Comparison of ENCODE assay signal across 3 cellular contexts in genomic region chr17:47720196-47720595, GRCh38.
TF ChIP-seq lines count a peak whose summit lies in the region.

No MANE protein-coding gene starts in this region.

TF ChIP-seq in SK-N-SH, 30 proteins besides CTCF, POLR2A, EP300 and RAD21:
- no peak for TF ChIP-seq MEF2A (IDR thresholded peaks at IDR 0.05; ENCODE audit: borderline replicate concordance, low read depth)
- no peak for TF ChIP-seq PBX3 (IDR thresholded peaks at IDR 0.05)
- no peak for TF ChIP-seq EZH2phosphoT487 (IDR thresholded peaks at IDR 0.05; ENCODE audit: borderline replicate concordance, low read depth)
- TF ChIP-seq, protein P1, sequence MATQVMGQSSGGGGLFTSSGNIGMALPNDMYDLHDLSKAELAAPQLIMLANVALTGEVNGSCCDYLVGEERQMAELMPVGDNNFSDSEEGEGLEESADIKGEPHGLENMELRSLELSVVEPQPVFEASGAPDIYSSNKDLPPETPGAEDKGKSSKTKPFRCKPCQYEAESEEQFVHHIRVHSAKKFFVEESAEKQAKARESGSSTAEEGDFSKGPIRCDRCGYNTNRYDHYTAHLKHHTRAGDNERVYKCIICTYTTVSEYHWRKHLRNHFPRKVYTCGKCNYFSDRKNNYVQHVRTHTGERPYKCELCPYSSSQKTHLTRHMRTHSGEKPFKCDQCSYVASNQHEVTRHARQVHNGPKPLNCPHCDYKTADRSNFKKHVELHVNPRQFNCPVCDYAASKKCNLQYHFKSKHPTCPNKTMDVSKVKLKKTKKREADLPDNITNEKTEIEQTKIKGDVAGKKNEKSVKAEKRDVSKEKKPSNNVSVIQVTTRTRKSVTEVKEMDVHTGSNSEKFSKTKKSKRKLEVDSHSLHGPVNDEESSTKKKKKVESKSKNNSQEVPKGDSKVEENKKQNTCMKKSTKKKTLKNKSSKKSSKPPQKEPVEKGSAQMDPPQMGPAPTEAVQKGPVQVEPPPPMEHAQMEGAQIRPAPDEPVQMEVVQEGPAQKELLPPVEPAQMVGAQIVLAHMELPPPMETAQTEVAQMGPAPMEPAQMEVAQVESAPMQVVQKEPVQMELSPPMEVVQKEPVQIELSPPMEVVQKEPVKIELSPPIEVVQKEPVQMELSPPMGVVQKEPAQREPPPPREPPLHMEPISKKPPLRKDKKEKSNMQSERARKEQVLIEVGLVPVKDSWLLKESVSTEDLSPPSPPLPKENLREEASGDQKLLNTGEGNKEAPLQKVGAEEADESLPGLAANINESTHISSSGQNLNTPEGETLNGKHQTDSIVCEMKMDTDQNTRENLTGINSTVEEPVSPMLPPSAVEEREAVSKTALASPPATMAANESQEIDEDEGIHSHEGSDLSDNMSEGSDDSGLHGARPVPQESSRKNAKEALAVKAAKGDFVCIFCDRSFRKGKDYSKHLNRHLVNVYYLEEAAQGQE (IDR thresholded peaks at IDR 0.05; ENCODE audit: low read depth, low read length) = no peak

TF ChIP-seq in SK-N-SH treated with all-trans-retinoic acid at 6 μM for 48 hours, 23 proteins besides CTCF, POLR2A, EP300 and RAD21:
- no peak for TF ChIP-seq RARB (CRISPR knock-in tag; IDR thresholded peaks at IDR 0.05)
- TF ChIP-seq SNAI2 (CRISPR knock-in tag; IDR thresholded peaks at IDR 0.05) = no peak
- no peak for TF ChIP-seq CSDC2 (CRISPR knock-in tag; IDR thresholded peaks at IDR 0.05)
- TF ChIP-seq, protein P2, sequence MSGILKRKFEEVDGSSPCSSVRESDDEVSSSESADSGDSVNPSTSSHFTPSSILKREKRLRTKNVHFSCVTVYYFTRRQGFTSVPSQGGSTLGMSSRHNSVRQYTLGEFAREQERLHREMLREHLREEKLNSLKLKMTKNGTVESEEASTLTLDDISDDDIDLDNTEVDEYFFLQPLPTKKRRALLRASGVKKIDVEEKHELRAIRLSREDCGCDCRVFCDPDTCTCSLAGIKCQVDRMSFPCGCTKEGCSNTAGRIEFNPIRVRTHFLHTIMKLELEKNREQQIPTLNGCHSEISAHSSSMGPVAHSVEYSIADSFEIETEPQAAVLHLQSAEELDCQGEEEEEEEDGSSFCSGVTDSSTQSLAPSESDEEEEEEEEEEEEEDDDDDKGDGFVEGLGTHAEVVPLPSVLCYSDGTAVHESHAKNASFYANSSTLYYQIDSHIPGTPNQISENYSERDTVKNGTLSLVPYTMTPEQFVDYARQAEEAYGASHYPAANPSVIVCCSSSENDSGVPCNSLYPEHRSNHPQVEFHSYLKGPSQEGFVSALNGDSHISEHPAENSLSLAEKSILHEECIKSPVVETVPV (CRISPR knock-in tag; IDR thresholded peaks at IDR 0.05) = no peak
- TF ChIP-seq ZC3H10 (CRISPR knock-in tag; IDR thresholded peaks at IDR 0.05) = no peak
- TF ChIP-seq ZNF8 (CRISPR knock-in tag; IDR thresholded peaks at IDR 0.05) = no peak
- TF ChIP-seq ISL1 (CRISPR knock-in tag; IDR thresholded peaks at IDR 0.05) = no peak
- TF ChIP-seq GLIS3 (CRISPR knock-in tag; IDR thresholded peaks at IDR 0.05) = no peak
- no peak for TF ChIP-seq ZFP30 (CRISPR knock-in tag; IDR thresholded peaks at IDR 0.05)
- TF ChIP-seq ARNTL (CRISPR knock-in tag; IDR thresholded peaks at IDR 0.05; ENCODE audit: borderline replicate concordance, low read depth) = no peak
- no peak for TF ChIP-seq ESRRG (CRISPR knock-in tag; IDR thresholded peaks at IDR 0.05)

TF ChIP-seq in GM23338, 12 proteins besides CTCF, POLR2A, EP300 and RAD21:
- no peak for TF ChIP-seq CREB1 (CRISPR knock-in tag; IDR thresholded peaks at IDR 0.05; ENCODE audit: low read depth)
- TF ChIP-seq, protein P3, sequence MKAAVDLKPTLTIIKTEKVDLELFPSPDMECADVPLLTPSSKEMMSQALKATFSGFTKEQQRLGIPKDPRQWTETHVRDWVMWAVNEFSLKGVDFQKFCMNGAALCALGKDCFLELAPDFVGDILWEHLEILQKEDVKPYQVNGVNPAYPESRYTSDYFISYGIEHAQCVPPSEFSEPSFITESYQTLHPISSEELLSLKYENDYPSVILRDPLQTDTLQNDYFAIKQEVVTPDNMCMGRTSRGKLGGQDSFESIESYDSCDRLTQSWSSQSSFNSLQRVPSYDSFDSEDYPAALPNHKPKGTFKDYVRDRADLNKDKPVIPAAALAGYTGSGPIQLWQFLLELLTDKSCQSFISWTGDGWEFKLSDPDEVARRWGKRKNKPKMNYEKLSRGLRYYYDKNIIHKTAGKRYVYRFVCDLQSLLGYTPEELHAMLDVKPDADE (IDR thresholded peaks at IDR 0.05) = no peak
- TF ChIP-seq EZH2phosphoT487 (IDR thresholded peaks at IDR 0.05; ENCODE audit: unreplicated experiment) = no peak
- no peak for TF ChIP-seq NANOG (IDR thresholded peaks at IDR 0.05; ENCODE audit: borderline replicate concordance)
- TF ChIP-seq EZH2 (IDR thresholded peaks at IDR 0.05; ENCODE audit: low read depth, unreplicated experiment) = no peak
- no peak for TF ChIP-seq POLR2AphosphoS5 (IDR thresholded peaks at IDR 0.05; ENCODE audit: low read depth)
- no peak for TF ChIP-seq ZNF331 (CRISPR knock-in tag; IDR thresholded peaks at IDR 0.05; ENCODE audit: low read depth)
- TF ChIP-seq, protein P1 (IDR thresholded peaks at IDR 0.05; ENCODE audit: unreplicated experiment) = no peak
- no peak for TF ChIP-seq JUNB (IDR thresholded peaks at IDR 0.05; ENCODE audit: unreplicated experiment)
- no peak for TF ChIP-seq STAT1 (IDR thresholded peaks at IDR 0.05; ENCODE audit: unreplicated experiment)
- TF ChIP-seq, protein P4, sequence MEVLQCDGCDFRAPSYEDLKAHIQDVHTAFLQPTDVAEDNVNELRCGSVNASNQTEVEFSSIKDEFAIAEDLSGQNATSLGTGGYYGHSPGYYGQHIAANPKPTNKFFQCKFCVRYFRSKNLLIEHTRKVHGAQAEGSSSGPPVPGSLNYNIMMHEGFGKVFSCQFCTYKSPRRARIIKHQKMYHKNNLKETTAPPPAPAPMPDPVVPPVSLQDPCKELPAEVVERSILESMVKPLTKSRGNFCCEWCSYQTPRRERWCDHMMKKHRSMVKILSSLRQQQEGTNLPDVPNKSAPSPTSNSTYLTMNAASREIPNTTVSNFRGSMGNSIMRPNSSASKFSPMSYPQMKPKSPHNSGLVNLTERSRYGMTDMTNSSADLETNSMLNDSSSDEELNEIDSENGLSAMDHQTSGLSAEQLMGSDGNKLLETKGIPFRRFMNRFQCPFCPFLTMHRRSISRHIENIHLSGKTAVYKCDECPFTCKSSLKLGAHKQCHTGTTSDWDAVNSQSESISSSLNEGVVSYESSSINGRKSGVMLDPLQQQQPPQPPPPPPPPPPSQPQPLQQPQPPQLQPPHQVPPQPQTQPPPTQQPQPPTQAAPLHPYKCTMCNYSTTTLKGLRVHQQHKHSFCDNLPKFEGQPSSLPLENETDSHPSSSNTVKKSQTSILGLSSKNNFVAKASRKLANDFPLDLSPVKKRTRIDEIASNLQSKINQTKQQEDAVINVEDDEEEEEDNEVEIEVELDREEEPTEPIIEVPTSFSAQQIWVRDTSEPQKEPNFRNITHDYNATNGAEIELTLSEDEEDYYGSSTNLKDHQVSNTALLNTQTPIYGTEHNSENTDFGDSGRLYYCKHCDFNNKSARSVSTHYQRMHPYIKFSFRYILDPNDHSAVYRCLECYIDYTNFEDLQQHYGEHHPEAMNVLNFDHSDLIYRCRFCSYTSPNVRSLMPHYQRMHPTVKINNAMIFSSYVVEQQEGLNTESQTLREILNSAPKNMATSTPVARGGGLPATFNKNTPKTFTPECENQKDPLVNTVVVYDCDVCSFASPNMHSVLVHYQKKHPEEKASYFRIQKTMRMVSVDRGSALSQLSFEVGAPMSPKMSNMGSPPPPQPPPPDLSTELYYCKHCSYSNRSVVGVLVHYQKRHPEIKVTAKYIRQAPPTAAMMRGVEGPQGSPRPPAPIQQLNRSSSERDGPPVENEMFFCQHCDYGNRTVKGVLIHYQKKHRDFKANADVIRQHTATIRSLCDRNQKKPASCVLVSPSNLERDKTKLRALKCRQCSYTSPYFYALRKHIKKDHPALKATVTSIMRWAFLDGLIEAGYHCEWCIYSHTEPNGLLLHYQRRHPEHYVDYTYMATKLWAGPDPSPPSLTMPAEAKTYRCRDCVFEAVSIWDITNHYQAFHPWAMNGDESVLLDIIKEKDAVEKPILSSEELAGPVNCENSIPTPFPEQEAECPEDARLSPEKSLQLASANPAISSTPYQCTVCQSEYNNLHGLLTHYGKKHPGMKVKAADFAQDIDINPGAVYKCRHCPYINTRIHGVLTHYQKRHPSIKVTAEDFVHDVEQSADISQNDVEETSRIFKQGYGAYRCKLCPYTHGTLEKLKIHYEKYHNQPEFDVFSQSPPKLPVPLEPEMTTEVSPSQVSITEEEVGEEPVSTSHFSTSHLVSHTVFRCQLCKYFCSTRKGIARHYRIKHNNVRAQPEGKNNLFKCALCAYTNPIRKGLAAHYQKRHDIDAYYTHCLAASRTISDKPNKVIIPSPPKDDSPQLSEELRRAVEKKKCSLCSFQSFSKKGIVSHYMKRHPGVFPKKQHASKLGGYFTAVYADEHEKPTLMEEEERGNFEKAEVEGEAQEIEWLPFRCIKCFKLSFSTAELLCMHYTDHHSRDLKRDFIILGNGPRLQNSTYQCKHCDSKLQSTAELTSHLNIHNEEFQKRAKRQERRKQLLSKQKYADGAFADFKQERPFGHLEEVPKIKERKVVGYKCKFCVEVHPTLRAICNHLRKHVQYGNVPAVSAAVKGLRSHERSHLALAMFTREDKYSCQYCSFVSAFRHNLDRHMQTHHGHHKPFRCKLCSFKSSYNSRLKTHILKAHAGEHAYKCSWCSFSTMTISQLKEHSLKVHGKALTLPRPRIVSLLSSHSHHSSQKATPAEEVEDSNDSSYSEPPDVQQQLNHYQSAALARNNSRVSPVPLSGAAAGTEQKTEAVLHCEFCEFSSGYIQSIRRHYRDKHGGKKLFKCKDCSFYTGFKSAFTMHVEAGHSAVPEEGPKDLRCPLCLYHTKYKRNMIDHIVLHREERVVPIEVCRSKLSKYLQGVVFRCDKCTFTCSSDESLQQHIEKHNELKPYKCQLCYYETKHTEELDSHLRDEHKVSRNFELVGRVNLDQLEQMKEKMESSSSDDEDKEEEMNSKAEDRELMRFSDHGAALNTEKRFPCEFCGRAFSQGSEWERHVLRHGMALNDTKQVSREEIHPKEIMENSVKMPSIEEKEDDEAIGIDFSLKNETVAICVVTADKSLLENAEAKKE (CRISPR knock-in tag; IDR thresholded peaks at IDR 0.05) = no peak
- TF ChIP-seq ZNF114 (CRISPR knock-in tag; IDR thresholded peaks at IDR 0.05) = no peak
